ENCODE assay signal across 13 cellular contexts in genomic region chr19:38024991-38025716, GRCh38.
DNase-seq lines count a peak whose midpoint lies in the region; TF ChIP-seq lines count a peak whose summit lies in the region.
"Had no signal": no experiment of that assay in that cellular context is flagged by ENCODE, and none has a peak within 500 bp of the region (broad histone marks: within the 10 kb centered on the region; RNA-seq: fewer than 3 reads in every experiment).

No MANE protein-coding gene starts in this region.

- no peaks in the 10 kb centered on the region for H3K27me3 ChIP-seq in layer of hippocampus (ENCODE audit: control insufficient read depth, insufficient read depth, low read length)

- TF ChIP-seq POLR2A in erythroblast (IDR thresholded peaks at IDR 0.05; ENCODE audit: low read length): no peak

- H3K27ac ChIP-seq in VCaP (peak overlapping the region; percentile 66), layer of hippocampus (ENCODE audit: low read depth, low read length) (peak overlapping the region; percentile 12), temporal lobe (ENCODE audit: low read depth, low read length) (peak overlapping the region; percentile 19)

- no peak for TF ChIP-seq CTCF in VCaP (conservative IDR thresholded peaks at IDR 0.05)

- peak; percentile 26 for DNase-seq in NCI-H1436 (lab: John Stamatoyannopoulos, UW)
- DNase-seq in NCI-H1436 treated with DMSO at 0.1 percent for 48 hours (lab: John Stamatoyannopoulos, UW): no peak
- no peak for DNase-seq in erythroblast (lab: John Stamatoyannopoulos, UW)
- DNase-seq in activated CD8-positive, alpha-beta memory T cell treated with anti-CD3 and anti-CD28 coated beads, Interleukin-2, amount 50 U/mL, for 4 hours: no peak
- no peak for DNase-seq in inferior parietal cortex (ENCODE audit: extremely low spot score)
- DNase-seq: 8988T; activated T-cell treated with anti-CD3 and anti-CD28 coated beads, Interleukin-2, amount 50 U/mL, for 72 hours; islet precursor cell; NCI-H1417; stimulated activated naive CD4-positive, alpha-beta T cell treated with Interleukin-2 at 50 U/mL for 16 hours had no signal

Comparison
In these comparisons a context has a peak if more than half of its experiments do, and no peak if none do; other contexts are left out.
1. H3K27ac ChIP-seq: peak in every context shown above with its lines; median percentile 66 in VCaP; 19 in temporal lobe; 12 in layer of hippocampus.